ENCODE assay signal across 10 cellular contexts in the genomic region with DNA sequence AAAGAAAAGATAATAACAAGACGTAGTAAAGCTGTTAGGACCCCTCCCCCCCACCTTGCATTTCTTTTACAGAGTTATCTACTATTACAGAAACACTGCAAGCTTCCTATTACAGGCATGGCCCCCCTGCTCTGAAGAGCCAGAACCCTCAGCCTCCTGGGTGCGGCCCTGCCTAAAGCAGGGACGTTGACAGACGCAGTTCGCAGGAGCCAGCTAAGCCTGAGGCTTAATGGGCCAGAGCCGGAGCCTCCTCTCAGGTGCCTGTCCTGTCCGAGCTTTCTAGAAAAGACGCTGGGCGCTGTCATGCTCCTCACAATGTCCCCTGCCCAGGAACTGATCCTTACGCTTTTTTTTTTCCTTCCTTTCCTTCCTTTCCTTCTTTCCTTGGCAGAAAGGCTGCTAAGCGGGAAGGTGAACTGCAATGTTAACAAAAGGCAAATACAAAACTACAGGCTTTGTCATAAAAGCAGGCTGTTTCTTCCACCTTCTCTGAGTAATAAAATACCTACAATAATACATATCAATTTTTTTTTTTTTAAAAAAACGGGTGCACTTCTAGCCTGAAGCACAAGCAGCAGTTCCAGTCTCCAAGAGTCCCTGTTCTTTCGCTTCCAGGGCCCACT. TPM values are rescaled to one million over a fixed set of nuclear protein-coding genes. Genes with fewer than 3 reads are reported as not detected.
DNase-seq lines count a peak whose midpoint lies in the region; ATAC-seq and TF ChIP-seq lines count a peak whose summit lies in the region.
"Had no signal": no experiment of that assay in that cellular context is flagged by ENCODE, and none has a peak within 500 bp of the region (broad histone marks: within the 10 kb centered on the region; RNA-seq: fewer than 3 reads in every experiment).

No MANE protein-coding gene starts in this region.

- H3K79me2 ChIP-seq in SK-N-SH (ENCODE audit: insufficient read depth), result no peaks in the 10 kb centered on the region

- TF ChIP-seq CTCF in SK-N-SH (IDR thresholded peaks at IDR 0.05) (no peak), WERI-Rb-1 (IDR thresholded peaks at IDR 0.05; ENCODE audit: low read depth, low read length) (no peak)

- no peaks in the 10 kb centered on the region for H3F3A ChIP-seq in SK-N-SH (replicated peaks; ENCODE audit: insufficient read depth)

- POLR2A ChIA-PET in SK-N-SH (lab: Yijun Ruan, JAX), result no interaction called here

- no peaks in the 10 kb centered on the region for H3K36me3 Mint-ChIP-seq in stimulated activated memory B cell treated with anti-CD40 and anti-IgM and Interleukin-4, amounts not matched to agents 10 μg/mL and 1 μg/mL and 100 μg/mL, for 72 hours

- peak overlapping the region; percentile 68; the same call in 1 of the 2 replicates for H3K4me2 ChIP-seq in SK-N-SH

- H3K4me3 ChIP-seq in SK-N-SH (ENCODE audit: low read depth in 2 of 2, low read length in 1 of 2) (no peak overlapping the region), WERI-Rb-1 (ENCODE audit: low read depth, low read length) (no peak overlapping the region)

- peaks cover 19% of the 10 kb centered on the region for H3K4me1 Mint-ChIP-seq in stimulated activated memory B cell treated with anti-CD40 and anti-IgM and Interleukin-4, amounts not matched to agents 10 μg/mL and 1 μg/mL and 100 μg/mL, for 72 hours

- peak; percentile 46 for DNase-seq in SK-N-SH
- peak; percentile 66 for DNase-seq in WERI-Rb-1
- peak; percentile 54 for DNase-seq in islet precursor cell
- no peak for DNase-seq in DMS153 (lab: John Stamatoyannopoulos, UW)
- no peak for DNase-seq in dermis blood vessel endothelial cell
- DNase-seq: activated effector memory CD4-positive, alpha-beta T cell treated with Interleukin-2 at 50 U/mL for 16 hours; stimulated activated CD4-positive, alpha-beta T cell treated with anti-CD3 and anti-CD28 coated beads, Interleukin-4, amount 100 ng/mL, for 24 hours had no signal

- H3K9ac ChIP-seq in SK-N-SH, result no peak overlapping the region

- no peak overlapping the region for H2AFZ ChIP-seq in SK-N-SH (ENCODE audit: low read depth)

- peaks cover 80% of the 10 kb centered on the region for H3K27me3 ChIP-seq in SK-N-SH (ENCODE audit: insufficient read depth)
- H3K27me3 ChIP-seq in WERI-Rb-1 (ENCODE audit: insufficient read depth, low read depth, severe bottlenecking), result no peaks in the 10 kb centered on the region

- H3K4me1 ChIP-seq in SK-N-SH (ENCODE audit: control insufficient read depth in 1 of 2, insufficient read depth in 2 of 2, low read depth in 1 of 2, low read length in 1 of 2), result peaks cover 10% of the 10 kb centered on the region in 2 experiments; a peak in 3 of 4 replicates

- no peak for TF ChIP-seq RAD21 in SK-N-SH (IDR thresholded peaks at IDR 0.05; ENCODE audit: low read length)

- no peaks in the 10 kb centered on the region for H3K9me3 Mint-ChIP-seq in stimulated activated memory B cell treated with anti-CD40 and anti-IgM and Interleukin-4, amounts not matched to agents 10 μg/mL and 1 μg/mL and 100 μg/mL, for 72 hours

- TF ChIP-seq EP300 in SK-N-SH (IDR thresholded peaks at IDR 0.05; ENCODE audit: borderline replicate concordance in 1 of 2, low read depth in 1 of 2, low read length in 1 of 2), result no peak

- H3K27me3 Mint-ChIP-seq in stimulated activated memory B cell treated with anti-CD40 and anti-IgM and Interleukin-4, amounts not matched to agents 10 μg/mL and 1 μg/mL and 100 μg/mL, for 72 hours, result peaks cover 95% of the 10 kb centered on the region

- no peaks in the 10 kb centered on the region for H3K9me2 ChIP-seq in SK-N-SH

- H3K36me3 ChIP-seq in SK-N-SH (replicated peaks in 1 of 2; ENCODE audit: control insufficient read depth in 1 of 2, insufficient read depth in 2 of 2, low read length in 1 of 2), result no peaks in the 10 kb centered on the region
- H3K36me3 ChIP-seq in WERI-Rb-1, result peaks cover under 1% of the 10 kb centered on the region

- WGBS in SK-N-SH (ENCODE audit: low lambda C conversion rate), result 51% methylated on average over 13 of the region's 13 CpGs

- H3K27ac ChIP-seq in SK-N-SH (ENCODE audit: low read depth in 2 of 2, low read length in 1 of 2) (no peak overlapping the region), WERI-Rb-1 (peak overlapping the region; percentile 39; the same call in 1 of the 2 replicates)

- H3K9me3 ChIP-seq in SK-N-SH, result no peaks in the 10 kb centered on the region
- no peaks in the 10 kb centered on the region for H3K9me3 ChIP-seq in WERI-Rb-1 (ENCODE audit: severe bottlenecking)

- CTCF ChIA-PET in SK-N-SH (lab: Yijun Ruan, JAX), result interaction anchor here (0.6 to 5.1 kb wide), 3 partner anchors 50 to 274 kb away, joined by 3 to 15 read pairs (median 3); partner anchors contain the start of gene NOM1

- peaks cover 5% of the 10 kb centered on the region for H4K20me1 ChIP-seq in SK-N-SH (ENCODE audit: insufficient read depth)

- ATAC-seq in SK-N-SH treated with all-trans-retinoic acid at 6 μM for 48 hours (no peak), HG03039 (IDR thresholded peaks at IDR 0.05; ENCODE audit: unreplicated experiment) (no peak)
- ATAC-seq in stimulated activated memory B cell treated with anti-CD40 and anti-IgM and Interleukin-4, amounts not matched to agents 10 μg/mL and 1 μg/mL and 100 μg/mL, for 72 hours, result no peak

- H3K4me3 Mint-ChIP-seq in stimulated activated memory B cell treated with anti-CD40 and anti-IgM and Interleukin-4, amounts not matched to agents 10 μg/mL and 1 μg/mL and 100 μg/mL, for 72 hours, result peak overlapping the region; percentile 50

- H3K27ac Mint-ChIP-seq in stimulated activated memory B cell treated with anti-CD40 and anti-IgM and Interleukin-4, amounts not matched to agents 10 μg/mL and 1 μg/mL and 100 μg/mL, for 72 hours, result no peak overlapping the region

TF ChIP-seq in SK-N-SH, 30 proteins besides CTCF, POLR2A, EP300 and RAD21 (continues in another document):
- TF ChIP-seq NFIC (IDR thresholded peaks at IDR 0.05; ENCODE audit: borderline replicate concordance), result no peak
- TF ChIP-seq ZBTB33 (IDR thresholded peaks at IDR 0.05; ENCODE audit: borderline replicate concordance, low read depth), result no peak
- no peak for TF ChIP-seq MAX (IDR thresholded peaks at IDR 0.05; ENCODE audit: low read depth)

TF ChIP-seq in SK-N-SH treated with all-trans-retinoic acid at 6 μM for 48 hours, 23 proteins besides CTCF, POLR2A, EP300 and RAD21:
- TF ChIP-seq RARB (CRISPR knock-in tag; IDR thresholded peaks at IDR 0.05) (no peak), CREB5 (CRISPR knock-in tag; IDR thresholded peaks at IDR 0.05; ENCODE audit: low read depth) (no peak), ZC3H10 (CRISPR knock-in tag; IDR thresholded peaks at IDR 0.05) (no peak), PPARA (CRISPR knock-in tag; IDR thresholded peaks at IDR 0.05; ENCODE audit: borderline replicate concordance) (no peak), ZNF70 (CRISPR knock-in tag; IDR thresholded peaks at IDR 0.05) (no peak), CSRNP3 (CRISPR knock-in tag; IDR thresholded peaks at IDR 0.05) (no peak), TOX (CRISPR knock-in tag; IDR thresholded peaks at IDR 0.05; ENCODE audit: borderline replicate concordance) (no peak), POU6F1 (CRISPR knock-in tag; IDR thresholded peaks at IDR 0.05; ENCODE audit: borderline replicate concordance, low read depth) (no peak)
TF ChIP-seq in SK-N-SH treated with all-trans-retinoic acid at 6 μM for 48 hours: peak in this region for 0.

RNA-seq across cellular contexts. Expression of gene MNX1, which starts 11.4 kb away (rescaled TPM):
- polyA plus RNA-seq in SK-N-SH (2012; rRNA removed), result not detected in 2 replicates
- polyA plus RNA-seq in SK-N-SH (2012; cell fraction: cytosol; rRNA removed), result not detected in 2 replicates
- polyA plus RNA-seq in SK-N-SH (2012; cell fraction: nucleus; rRNA removed), result not detected in 2 replicates
- not detected in 2 replicates for total RNA-seq in dermis blood vessel endothelial cell

RNA-seq across cellular contexts. Expression of gene NOM1, which starts 49.6 kb away (rescaled TPM):
- 18.1 and 21.2 TPM in 2 replicates for polyA plus RNA-seq in SK-N-SH (2012; rRNA removed)
- polyA plus RNA-seq in SK-N-SH (2012; cell fraction: cytosol; rRNA removed), result 9.9 and 11.3 TPM in 2 replicates
- 53.1 and 72.3 TPM in 2 replicates for polyA plus RNA-seq in SK-N-SH (2012; cell fraction: nucleus; rRNA removed)
- total RNA-seq in dermis blood vessel endothelial cell, result 20.6 and 23.0 TPM in 2 replicates

Comparison
In these comparisons a context has a peak if more than half of its experiments do, and no peak if none do; other contexts are left out.
1. DNase-seq: peak in SK-N-SH (single experiment), WERI-Rb-1 (single experiment) and islet precursor cell (single experiment); none in DMS153 (single experiment) and dermis blood vessel endothelial cell (single experiment).